Comparison of ENCODE assay signal across 18 cellular contexts in the genomic region with DNA sequence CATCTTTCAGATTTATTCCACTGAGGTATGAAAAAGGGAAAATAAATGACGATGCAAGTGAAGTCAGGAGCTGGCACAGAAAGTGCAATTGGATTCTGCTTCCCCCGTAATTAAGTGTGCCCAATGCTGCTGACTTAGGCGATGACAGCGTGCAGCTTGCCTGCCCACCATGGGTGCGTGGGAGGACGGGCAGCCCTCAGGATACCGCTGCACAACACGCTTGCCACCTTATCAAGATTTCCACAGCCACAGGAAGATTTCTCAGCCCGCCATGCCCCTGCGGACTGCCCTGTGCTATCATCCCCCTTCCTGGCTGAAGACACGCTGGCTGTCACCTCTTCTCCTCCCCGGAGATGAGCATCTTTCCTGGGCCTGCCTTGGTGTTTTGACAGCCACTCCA.
A peak's percentile ranks its signal among the peaks of the same experiment; 100 is the strongest.
DNase-seq lines count a peak whose midpoint lies in the region; ATAC-seq and TF ChIP-seq lines count a peak whose summit lies in the region.
"Had no signal": no experiment of that assay in that cellular context is flagged by ENCODE, and none has a peak within 500 bp of the region (broad histone marks: within the 10 kb centered on the region; RNA-seq: fewer than 3 reads in every experiment).

No MANE protein-coding gene starts in this region.

- H3F3A ChIP-seq in Loucy (ENCODE audit: low read depth), result peaks cover 11% of the 10 kb centered on the region

- H3K9me2 ChIP-seq in Loucy (replicated peaks; ENCODE audit: low read depth, low read length), result no peaks in the 10 kb centered on the region

- peak overlapping the region; percentile 59 for H3K4me3 ChIP-seq in Loucy (ENCODE audit: low read length, poor library complexity, severe bottlenecking)
- H3K4me3 ChIP-seq in adrenal gland, result no peak overlapping the region
- H3K4me3 ChIP-seq: dorsolateral prefrontal cortex, MG63, sigmoid colon, stomach had no signal

- no peaks in the 10 kb centered on the region for H4K20me1 ChIP-seq in Loucy (ENCODE audit: insufficient read depth, low read length, poor library complexity, severe bottlenecking)

- peaks cover 4% of the 10 kb centered on the region for H3K27me3 Mint-ChIP-seq in activated CD8-positive, alpha-beta memory T cell treated with anti-CD3 and anti-CD28 coated beads, Interleukin-2, amount 10 ng/mL, durations not matched to agents 7 days and 5 days
- H3K27me3 Mint-ChIP-seq in natural killer cell treated with Interleukin-12 subunit alpha and Interleukin-12 subunit beta and Interleukin-15 and Interleukin-18, amount 100 ng/mL, for 72 hours, result peaks cover 6 to 8% of the 10 kb centered on the region in 2 donors

- CTCF ChIA-PET in activated CD8-positive, alpha-beta memory T cell treated with anti-CD3 and anti-CD28 coated beads, Interleukin-2, amount 10 ng/mL, durations not matched to agents 7 days and 5 days (lab: Charles Lee), result interaction anchor here (0.9 to 8.4 kb wide), 12 partner anchors 13 to 115 kb away, joined by 3 to 71 read pairs (median 12); no protein-coding TSS in a partner anchor

- H3K9me3 ChIP-seq in Loucy (ENCODE audit: insufficient read depth, low read depth, low read length) (no peaks in the 10 kb centered on the region), adrenal gland (replicated peaks in 1 of 3) (no peaks in the 10 kb centered on the region)
- H3K9me3 ChIP-seq: MG63, sigmoid colon, stomach had no signal

- H2AFZ ChIP-seq in Loucy (ENCODE audit: low read length), result no peak overlapping the region

- no peak for DNase-seq in activated CD8-positive, alpha-beta memory T cell treated with anti-CD3 and anti-CD28 coated beads, Interleukin-2, amount 10 ng/mL, durations not matched to agents 7 days and 5 days
- DNase-seq in activated CD8-positive, alpha-beta memory T cell treated with anti-CD3 and anti-CD28 coated beads for 24 hours, result no peak
- DNase-seq in activated CD8-positive, alpha-beta memory T cell treated with anti-CD3 and anti-CD28 coated beads, Interleukin-2, amount 50 U/mL, for 48 hours, result peak; percentile 78
- peak; percentile 69 for DNase-seq in natural killer cell treated with Interleukin-12 subunit alpha and Interleukin-12 subunit beta and Interleukin-15 and Interleukin-18, amount 100 ng/mL, for 72 hours (ENCODE audit: low spot score)
- no peak for DNase-seq in adrenal gland
- DNase-seq in GM19238 (ENCODE audit: insufficient read length, low spot score), result no peak
- no peak for DNase-seq in COLO668 (lab: John Stamatoyannopoulos, UW; ENCODE audit: unreplicated experiment)
- DNase-seq: brain microvascular endothelial cell, HCEC 1CT, MG63, NCI-H187, NCI-H524, sigmoid colon, stomach, WERI-Rb-1 had no signal

- peaks cover 92% of the 10 kb centered on the region for H3K4me1 Mint-ChIP-seq in activated CD8-positive, alpha-beta memory T cell treated with anti-CD3 and anti-CD28 coated beads, Interleukin-2, amount 10 ng/mL, durations not matched to agents 7 days and 5 days
- H3K4me1 Mint-ChIP-seq in natural killer cell treated with Interleukin-12 subunit alpha and Interleukin-12 subunit beta and Interleukin-15 and Interleukin-18, amount 100 ng/mL, for 72 hours (ENCODE audit: low read depth in 2 of 2), result peaks cover 65 to 69% of the 10 kb centered on the region in 2 donors

- H3K79me2 ChIP-seq in Loucy (ENCODE audit: insufficient read depth, low read length), result no peaks in the 10 kb centered on the region

- H3K4me3 Mint-ChIP-seq in activated CD8-positive, alpha-beta memory T cell treated with anti-CD3 and anti-CD28 coated beads, Interleukin-2, amount 10 ng/mL, durations not matched to agents 7 days and 5 days, result no peak overlapping the region
- peak overlapping the region; percentile 23 for H3K4me3 Mint-ChIP-seq in natural killer cell treated with Interleukin-12 subunit alpha and Interleukin-12 subunit beta and Interleukin-15 and Interleukin-18, amount 100 ng/mL, for 72 hours
- H3K4me3 Mint-ChIP-seq: CD8-positive, alpha-beta T cell had no signal

- H3K4me2 ChIP-seq in Loucy (ENCODE audit: low read depth, low read length, poor library complexity, severe bottlenecking), result peak overlapping the region; percentile 78

- no peak for TF ChIP-seq CTCF in Loucy (conservative IDR thresholded peaks at IDR 0.05; ENCODE audit: low read length)
- TF ChIP-seq CTCF in adrenal gland (IDR thresholded peaks at IDR 0.05), result no peak

- intact Hi-C loops in adrenal gland (cut with DNase I), result loop anchor here in 1 of 2 donors (10.0 kb wide), 1 partner anchor 425 kb away; no protein-coding TSS in a partner anchor

- peaks cover 88% of the 10 kb centered on the region for H3K4me1 ChIP-seq in Loucy (ENCODE audit: insufficient read depth, low read length, poor library complexity, severe bottlenecking)
- H3K4me1 ChIP-seq in adrenal gland (replicated peaks in 1 of 2), result no peaks in the 10 kb centered on the region
- H3K4me1 ChIP-seq: sigmoid colon, stomach had no signal

- ATAC-seq in activated CD8-positive, alpha-beta memory T cell treated with anti-CD3 and anti-CD28 coated beads, Interleukin-2, amount 10 ng/mL, durations not matched to agents 7 days and 5 days, result no peak
- ATAC-seq in natural killer cell treated with Interleukin-12 subunit alpha and Interleukin-12 subunit beta and Interleukin-15 and Interleukin-18, amount 100 ng/mL, for 72 hours, result no peak
- ATAC-seq: CD8-positive, alpha-beta T cell had no signal

- no peaks in the 10 kb centered on the region for H3K9me3 Mint-ChIP-seq in activated CD8-positive, alpha-beta memory T cell treated with anti-CD3 and anti-CD28 coated beads, Interleukin-2, amount 10 ng/mL, durations not matched to agents 7 days and 5 days (ENCODE audit: low read depth)
- no peaks in the 10 kb centered on the region for H3K9me3 Mint-ChIP-seq in natural killer cell treated with Interleukin-12 subunit alpha and Interleukin-12 subunit beta and Interleukin-15 and Interleukin-18, amount 100 ng/mL, for 72 hours
- H3K9me3 Mint-ChIP-seq: CD8-positive, alpha-beta T cell had no signal

- H3K36me3 ChIP-seq in Loucy (ENCODE audit: insufficient read depth, low read length) (no peaks in the 10 kb centered on the region), adrenal gland (replicated peaks in 1 of 2) (no peaks in the 10 kb centered on the region)
- H3K36me3 ChIP-seq: brain microvascular endothelial cell, MG63, sigmoid colon, stomach, WERI-Rb-1 had no signal

- peak overlapping the region; percentile 14 for H3K27ac Mint-ChIP-seq in activated CD8-positive, alpha-beta memory T cell treated with anti-CD3 and anti-CD28 coated beads, Interleukin-2, amount 10 ng/mL, durations not matched to agents 7 days and 5 days
- peak overlapping the region; percentile 45 to 54 for H3K27ac Mint-ChIP-seq in natural killer cell treated with Interleukin-12 subunit alpha and Interleukin-12 subunit beta and Interleukin-15 and Interleukin-18, amount 100 ng/mL, for 72 hours
- H3K27ac Mint-ChIP-seq: CD8-positive, alpha-beta T cell had no signal

- no peak overlapping the region for H3K27ac ChIP-seq in adrenal gland
- H3K27ac ChIP-seq: brain microvascular endothelial cell, dorsolateral prefrontal cortex, sigmoid colon, stomach, WERI-Rb-1 had no signal

- peak overlapping the region; percentile 66 for H3K9ac ChIP-seq in Loucy (ENCODE audit: low read depth, low read length, poor library complexity, severe bottlenecking)

- H3K27me3 ChIP-seq in Loucy (ENCODE audit: insufficient read depth, low read length, poor library complexity, severe bottlenecking), result no peaks in the 10 kb centered on the region
- H3K27me3 ChIP-seq in adrenal gland, result no peaks in the 10 kb centered on the region
- H3K27me3 ChIP-seq: brain microvascular endothelial cell, dorsolateral prefrontal cortex, MG63, sigmoid colon had no signal

- H3K36me3 Mint-ChIP-seq in activated CD8-positive, alpha-beta memory T cell treated with anti-CD3 and anti-CD28 coated beads, Interleukin-2, amount 10 ng/mL, durations not matched to agents 7 days and 5 days, result peaks cover 5% of the 10 kb centered on the region
- H3K36me3 Mint-ChIP-seq in natural killer cell treated with Interleukin-12 subunit alpha and Interleukin-12 subunit beta and Interleukin-15 and Interleukin-18, amount 100 ng/mL, for 72 hours, result no peaks in the 10 kb centered on the region
- H3K36me3 Mint-ChIP-seq: CD8-positive, alpha-beta T cell had no signal

- no peak for TF ChIP-seq POLR2A in adrenal gland (IDR thresholded peaks at IDR 0.05)

- 81 to 88% (median 85%) methylated on average over 12 of the region's 12 CpGs for WGBS in adrenal gland, 4 donors

Comparison
In these comparisons a context has a peak if more than half of its experiments do, and no peak if none do; other contexts are left out.
1. DNase-seq: peak in activated CD8-positive, alpha-beta memory T cell treated with anti-CD3 and anti-CD28 coated beads, Interleukin-2, amount 50 U/mL, for 48 hours (single experiment) and natural killer cell treated with Interleukin-12 subunit alpha and Interleukin-12 subunit beta and Interleukin-15 and Interleukin-18, amount 100 ng/mL, for 72 hours (single experiment); none in activated CD8-positive, alpha-beta memory T cell treated with anti-CD3 and anti-CD28 coated beads, Interleukin-2, amount 10 ng/mL, durations not matched to agents 7 days and 5 days (single experiment), activated CD8-positive, alpha-beta memory T cell treated with anti-CD3 and anti-CD28 coated beads for 24 hours (single experiment), adrenal gland (0 of 7), GM19238 (single experiment) and COLO668 (single experiment).